Comparison of ENCODE assay signal across 1 cellular context in the genomic region with DNA sequence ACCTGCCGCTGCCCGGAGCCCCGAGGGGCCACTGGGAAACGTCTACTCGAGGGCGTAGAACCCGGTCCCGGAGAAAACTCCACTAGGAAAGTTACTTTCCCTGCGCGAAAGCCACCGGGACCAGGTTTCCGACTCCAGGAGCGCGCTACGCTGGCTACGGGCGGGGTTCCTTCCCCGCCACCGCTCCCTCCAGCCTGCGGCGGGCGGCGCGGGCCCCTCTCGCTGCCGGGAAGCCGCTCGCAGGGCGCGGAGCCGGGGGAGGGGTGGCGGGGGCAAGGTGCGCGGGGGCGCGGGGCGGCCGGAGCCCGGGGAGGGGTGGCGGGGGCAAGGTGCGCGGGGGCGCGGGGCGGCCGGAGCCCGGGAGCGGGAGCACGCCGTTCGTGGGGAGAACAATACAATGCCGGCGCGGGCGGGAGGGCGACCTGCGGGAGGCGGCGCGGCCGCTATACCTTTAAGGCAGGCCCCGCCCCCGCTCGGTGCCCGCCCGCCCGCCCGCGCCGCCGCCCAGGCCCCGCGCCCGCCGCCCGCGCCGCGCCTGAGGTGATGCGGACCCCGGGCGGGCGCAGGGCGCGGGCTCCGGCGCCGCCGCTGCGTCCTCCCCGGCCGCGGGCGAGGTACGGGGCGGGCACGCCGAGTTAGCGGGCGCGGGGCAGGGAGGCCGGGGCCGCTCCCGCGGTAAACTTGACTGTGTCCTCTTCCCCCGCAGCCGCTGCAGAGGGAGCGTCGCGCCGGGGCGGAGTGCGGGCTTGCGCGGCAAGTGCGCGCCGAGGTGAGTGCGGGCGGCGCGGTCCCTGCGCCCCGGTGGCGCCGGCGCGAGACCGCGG.
TF ChIP-seq lines count a peak whose summit lies in the region.

No MANE protein-coding gene starts in this region.

TF ChIP-seq in HepG2, 621 proteins besides CTCF, POLR2A, EP300 and RAD21 (continued from another document and continues in another):
- TF ChIP-seq NFE2L1 (CRISPR knock-in tag; IDR thresholded peaks at IDR 0.05; ENCODE audit: borderline replicate concordance) (no peak), PRPF4 (IDR thresholded peaks at IDR 0.05; ENCODE audit: low read depth, low read length, poor library complexity, severe bottlenecking) (no peak), ZNF780A (CRISPR knock-in tag; IDR thresholded peaks at IDR 0.05) (no peak), ZNF180 (CRISPR knock-in tag; IDR thresholded peaks at IDR 0.05; ENCODE audit: borderline replicate concordance, low read depth) (no peak), TMF1 (CRISPR knock-in tag; IDR thresholded peaks at IDR 0.05; ENCODE audit: low read depth) (no peak), ARID2 (CRISPR knock-in tag; IDR thresholded peaks at IDR 0.05; ENCODE audit: borderline replicate concordance) (no peak), ZKSCAN5 (CRISPR knock-in tag; IDR thresholded peaks at IDR 0.05) (no peak), U2AF2 (IDR thresholded peaks at IDR 0.05; ENCODE audit: low read depth, low read length) (no peak), ZNF629 (CRISPR knock-in tag; conservative IDR thresholded peaks at IDR 0.05) (no peak), SRSF4 (IDR thresholded peaks at IDR 0.05; ENCODE audit: low read depth, low read length, poor library complexity, severe bottlenecking) (no peak), GTF3A (CRISPR knock-in tag; conservative IDR thresholded peaks at IDR 0.05) (no peak), TP53 (CRISPR knock-in tag; conservative IDR thresholded peaks at IDR 0.05) (no peak), NR2F6 (IDR thresholded peaks at IDR 0.05) (no peak), NR2F6 (CRISPR knock-in tag; IDR thresholded peaks at IDR 0.05) (no peak), KMT2A (CRISPR knock-in tag; IDR thresholded peaks at IDR 0.05) (no peak; the same call in 1 of the 2 replicates), SSRP1 (CRISPR knock-in tag; IDR thresholded peaks at IDR 0.05) (no peak), HNRNPLL (IDR thresholded peaks at IDR 0.05; ENCODE audit: low read depth, low read length, poor library complexity, severe bottlenecking) (peak; percentile 97), HES4 (CRISPR knock-in tag; IDR thresholded peaks at IDR 0.05; ENCODE audit: borderline replicate concordance) (peak; percentile 69; the same call in 1 of the 2 replicates), ZFP37 (CRISPR knock-in tag; IDR thresholded peaks at IDR 0.05; ENCODE audit: borderline replicate concordance) (no peak), RELA (CRISPR knock-in tag; IDR thresholded peaks at IDR 0.05) (no peak), ZBTB7B (CRISPR knock-in tag; IDR thresholded peaks at IDR 0.05) (0 out of 2 replicates have a peak, but pooled peaks have one; percentile 62), SIN3B (IDR thresholded peaks at IDR 0.05; ENCODE audit: low read length) (no peak), NFE2L2 (IDR thresholded peaks at IDR 0.05; ENCODE audit: low read length) (no peak), ZNF350 (CRISPR knock-in tag; IDR thresholded peaks at IDR 0.05; ENCODE audit: borderline replicate concordance, low read depth) (no peak), ZNF326 (CRISPR knock-in tag; IDR thresholded peaks at IDR 0.05; ENCODE audit: borderline replicate concordance) (no peak), HOXA9 (CRISPR knock-in tag; IDR thresholded peaks at IDR 0.05; ENCODE audit: borderline replicate concordance) (no peak), ZNF883 (CRISPR knock-in tag; IDR thresholded peaks at IDR 0.05; ENCODE audit: not compliant biosample characterization) (no peak)
- TF ChIP-seq, protein P1, sequence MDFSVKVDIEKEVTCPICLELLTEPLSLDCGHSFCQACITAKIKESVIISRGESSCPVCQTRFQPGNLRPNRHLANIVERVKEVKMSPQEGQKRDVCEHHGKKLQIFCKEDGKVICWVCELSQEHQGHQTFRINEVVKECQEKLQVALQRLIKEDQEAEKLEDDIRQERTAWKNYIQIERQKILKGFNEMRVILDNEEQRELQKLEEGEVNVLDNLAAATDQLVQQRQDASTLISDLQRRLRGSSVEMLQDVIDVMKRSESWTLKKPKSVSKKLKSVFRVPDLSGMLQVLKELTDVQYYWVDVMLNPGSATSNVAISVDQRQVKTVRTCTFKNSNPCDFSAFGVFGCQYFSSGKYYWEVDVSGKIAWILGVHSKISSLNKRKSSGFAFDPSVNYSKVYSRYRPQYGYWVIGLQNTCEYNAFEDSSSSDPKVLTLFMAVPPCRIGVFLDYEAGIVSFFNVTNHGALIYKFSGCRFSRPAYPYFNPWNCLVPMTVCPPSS (IDR thresholded peaks at IDR 0.05): no peak
- TF ChIP-seq, protein P2, sequence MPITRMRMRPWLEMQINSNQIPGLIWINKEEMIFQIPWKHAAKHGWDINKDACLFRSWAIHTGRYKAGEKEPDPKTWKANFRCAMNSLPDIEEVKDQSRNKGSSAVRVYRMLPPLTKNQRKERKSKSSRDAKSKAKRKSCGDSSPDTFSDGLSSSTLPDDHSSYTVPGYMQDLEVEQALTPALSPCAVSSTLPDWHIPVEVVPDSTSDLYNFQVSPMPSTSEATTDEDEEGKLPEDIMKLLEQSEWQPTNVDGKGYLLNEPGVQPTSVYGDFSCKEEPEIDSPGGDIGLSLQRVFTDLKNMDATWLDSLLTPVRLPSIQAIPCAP (CRISPR knock-in tag; IDR thresholded peaks at IDR 0.05; ENCODE audit: low read depth): no peak
- TF ChIP-seq, protein P3, sequence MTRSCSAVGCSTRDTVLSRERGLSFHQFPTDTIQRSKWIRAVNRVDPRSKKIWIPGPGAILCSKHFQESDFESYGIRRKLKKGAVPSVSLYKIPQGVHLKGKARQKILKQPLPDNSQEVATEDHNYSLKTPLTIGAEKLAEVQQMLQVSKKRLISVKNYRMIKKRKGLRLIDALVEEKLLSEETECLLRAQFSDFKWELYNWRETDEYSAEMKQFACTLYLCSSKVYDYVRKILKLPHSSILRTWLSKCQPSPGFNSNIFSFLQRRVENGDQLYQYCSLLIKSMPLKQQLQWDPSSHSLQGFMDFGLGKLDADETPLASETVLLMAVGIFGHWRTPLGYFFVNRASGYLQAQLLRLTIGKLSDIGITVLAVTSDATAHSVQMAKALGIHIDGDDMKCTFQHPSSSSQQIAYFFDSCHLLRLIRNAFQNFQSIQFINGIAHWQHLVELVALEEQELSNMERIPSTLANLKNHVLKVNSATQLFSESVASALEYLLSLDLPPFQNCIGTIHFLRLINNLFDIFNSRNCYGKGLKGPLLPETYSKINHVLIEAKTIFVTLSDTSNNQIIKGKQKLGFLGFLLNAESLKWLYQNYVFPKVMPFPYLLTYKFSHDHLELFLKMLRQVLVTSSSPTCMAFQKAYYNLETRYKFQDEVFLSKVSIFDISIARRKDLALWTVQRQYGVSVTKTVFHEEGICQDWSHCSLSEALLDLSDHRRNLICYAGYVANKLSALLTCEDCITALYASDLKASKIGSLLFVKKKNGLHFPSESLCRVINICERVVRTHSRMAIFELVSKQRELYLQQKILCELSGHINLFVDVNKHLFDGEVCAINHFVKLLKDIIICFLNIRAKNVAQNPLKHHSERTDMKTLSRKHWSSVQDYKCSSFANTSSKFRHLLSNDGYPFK (CRISPR knock-in tag; IDR thresholded peaks at IDR 0.05; ENCODE audit: borderline replicate concordance): no peak
- TF ChIP-seq, protein P4, sequence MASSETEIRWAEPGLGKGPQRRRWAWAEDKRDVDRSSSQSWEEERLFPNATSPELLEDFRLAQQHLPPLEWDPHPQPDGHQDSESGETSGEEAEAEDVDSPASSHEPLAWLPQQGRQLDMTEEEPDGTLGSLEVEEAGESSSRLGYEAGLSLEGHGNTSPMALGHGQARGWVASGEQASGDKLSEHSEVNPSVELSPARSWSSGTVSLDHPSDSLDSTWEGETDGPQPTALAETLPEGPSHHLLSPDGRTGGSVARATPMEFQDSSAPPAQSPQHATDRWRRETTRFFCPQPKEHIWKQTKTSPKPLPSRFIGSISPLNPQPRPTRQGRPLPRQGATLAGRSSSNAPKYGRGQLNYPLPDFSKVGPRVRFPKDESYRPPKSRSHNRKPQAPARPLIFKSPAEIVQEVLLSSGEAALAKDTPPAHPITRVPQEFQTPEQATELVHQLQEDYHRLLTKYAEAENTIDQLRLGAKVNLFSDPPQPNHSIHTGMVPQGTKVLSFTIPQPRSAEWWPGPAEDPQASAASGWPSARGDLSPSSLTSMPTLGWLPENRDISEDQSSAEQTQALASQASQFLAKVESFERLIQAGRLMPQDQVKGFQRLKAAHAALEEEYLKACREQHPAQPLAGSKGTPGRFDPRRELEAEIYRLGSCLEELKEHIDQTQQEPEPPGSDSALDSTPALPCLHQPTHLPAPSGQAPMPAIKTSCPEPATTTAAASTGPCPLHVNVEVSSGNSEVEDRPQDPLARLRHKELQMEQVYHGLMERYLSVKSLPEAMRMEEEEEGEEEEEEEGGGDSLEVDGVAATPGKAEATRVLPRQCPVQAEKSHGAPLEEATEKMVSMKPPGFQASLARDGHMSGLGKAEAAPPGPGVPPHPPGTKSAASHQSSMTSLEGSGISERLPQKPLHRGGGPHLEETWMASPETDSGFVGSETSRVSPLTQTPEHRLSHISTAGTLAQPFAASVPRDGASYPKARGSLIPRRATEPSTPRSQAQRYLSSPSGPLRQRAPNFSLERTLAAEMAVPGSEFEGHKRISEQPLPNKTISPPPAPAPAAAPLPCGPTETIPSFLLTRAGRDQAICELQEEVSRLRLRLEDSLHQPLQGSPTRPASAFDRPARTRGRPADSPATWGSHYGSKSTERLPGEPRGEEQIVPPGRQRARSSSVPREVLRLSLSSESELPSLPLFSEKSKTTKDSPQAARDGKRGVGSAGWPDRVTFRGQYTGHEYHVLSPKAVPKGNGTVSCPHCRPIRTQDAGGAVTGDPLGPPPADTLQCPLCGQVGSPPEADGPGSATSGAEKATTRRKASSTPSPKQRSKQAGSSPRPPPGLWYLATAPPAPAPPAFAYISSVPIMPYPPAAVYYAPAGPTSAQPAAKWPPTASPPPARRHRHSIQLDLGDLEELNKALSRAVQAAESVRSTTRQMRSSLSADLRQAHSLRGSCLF (CRISPR knock-in tag; IDR thresholded peaks at IDR 0.05; ENCODE audit: borderline replicate concordance): no peak
- TF ChIP-seq, protein P5, sequence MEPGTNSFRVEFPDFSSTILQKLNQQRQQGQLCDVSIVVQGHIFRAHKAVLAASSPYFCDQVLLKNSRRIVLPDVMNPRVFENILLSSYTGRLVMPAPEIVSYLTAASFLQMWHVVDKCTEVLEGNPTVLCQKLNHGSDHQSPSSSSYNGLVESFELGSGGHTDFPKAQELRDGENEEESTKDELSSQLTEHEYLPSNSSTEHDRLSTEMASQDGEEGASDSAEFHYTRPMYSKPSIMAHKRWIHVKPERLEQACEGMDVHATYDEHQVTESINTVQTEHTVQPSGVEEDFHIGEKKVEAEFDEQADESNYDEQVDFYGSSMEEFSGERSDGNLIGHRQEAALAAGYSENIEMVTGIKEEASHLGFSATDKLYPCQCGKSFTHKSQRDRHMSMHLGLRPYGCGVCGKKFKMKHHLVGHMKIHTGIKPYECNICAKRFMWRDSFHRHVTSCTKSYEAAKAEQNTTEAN (CRISPR knock-in tag; conservative IDR thresholded peaks at IDR 0.05): no peak
- TF ChIP-seq, protein P6, sequence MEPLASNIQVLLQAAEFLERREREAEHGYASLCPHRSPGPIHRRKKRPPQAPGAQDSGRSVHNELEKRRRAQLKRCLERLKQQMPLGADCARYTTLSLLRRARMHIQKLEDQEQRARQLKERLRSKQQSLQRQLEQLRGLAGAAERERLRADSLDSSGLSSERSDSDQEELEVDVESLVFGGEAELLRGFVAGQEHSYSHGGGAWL (CRISPR knock-in tag; IDR thresholded peaks at IDR 0.05): peak; percentile 24; the same call in 1 of the 2 replicates
- TF ChIP-seq, protein P7, sequence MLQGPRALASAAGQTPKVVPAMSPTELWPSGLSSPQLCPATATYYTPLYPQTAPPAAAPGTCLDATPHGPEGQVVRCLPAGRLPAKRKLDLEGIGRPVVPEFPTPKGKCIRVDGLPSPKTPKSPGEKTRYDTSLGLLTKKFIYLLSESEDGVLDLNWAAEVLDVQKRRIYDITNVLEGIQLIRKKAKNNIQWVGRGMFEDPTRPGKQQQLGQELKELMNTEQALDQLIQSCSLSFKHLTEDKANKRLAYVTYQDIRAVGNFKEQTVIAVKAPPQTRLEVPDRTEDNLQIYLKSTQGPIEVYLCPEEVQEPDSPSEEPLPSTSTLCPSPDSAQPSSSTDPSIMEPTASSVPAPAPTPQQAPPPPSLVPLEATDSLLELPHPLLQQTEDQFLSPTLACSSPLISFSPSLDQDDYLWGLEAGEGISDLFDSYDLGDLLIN (CRISPR knock-in tag; IDR thresholded peaks at IDR 0.05; ENCODE audit: borderline replicate concordance): no peak
- TF ChIP-seq, protein P8, sequence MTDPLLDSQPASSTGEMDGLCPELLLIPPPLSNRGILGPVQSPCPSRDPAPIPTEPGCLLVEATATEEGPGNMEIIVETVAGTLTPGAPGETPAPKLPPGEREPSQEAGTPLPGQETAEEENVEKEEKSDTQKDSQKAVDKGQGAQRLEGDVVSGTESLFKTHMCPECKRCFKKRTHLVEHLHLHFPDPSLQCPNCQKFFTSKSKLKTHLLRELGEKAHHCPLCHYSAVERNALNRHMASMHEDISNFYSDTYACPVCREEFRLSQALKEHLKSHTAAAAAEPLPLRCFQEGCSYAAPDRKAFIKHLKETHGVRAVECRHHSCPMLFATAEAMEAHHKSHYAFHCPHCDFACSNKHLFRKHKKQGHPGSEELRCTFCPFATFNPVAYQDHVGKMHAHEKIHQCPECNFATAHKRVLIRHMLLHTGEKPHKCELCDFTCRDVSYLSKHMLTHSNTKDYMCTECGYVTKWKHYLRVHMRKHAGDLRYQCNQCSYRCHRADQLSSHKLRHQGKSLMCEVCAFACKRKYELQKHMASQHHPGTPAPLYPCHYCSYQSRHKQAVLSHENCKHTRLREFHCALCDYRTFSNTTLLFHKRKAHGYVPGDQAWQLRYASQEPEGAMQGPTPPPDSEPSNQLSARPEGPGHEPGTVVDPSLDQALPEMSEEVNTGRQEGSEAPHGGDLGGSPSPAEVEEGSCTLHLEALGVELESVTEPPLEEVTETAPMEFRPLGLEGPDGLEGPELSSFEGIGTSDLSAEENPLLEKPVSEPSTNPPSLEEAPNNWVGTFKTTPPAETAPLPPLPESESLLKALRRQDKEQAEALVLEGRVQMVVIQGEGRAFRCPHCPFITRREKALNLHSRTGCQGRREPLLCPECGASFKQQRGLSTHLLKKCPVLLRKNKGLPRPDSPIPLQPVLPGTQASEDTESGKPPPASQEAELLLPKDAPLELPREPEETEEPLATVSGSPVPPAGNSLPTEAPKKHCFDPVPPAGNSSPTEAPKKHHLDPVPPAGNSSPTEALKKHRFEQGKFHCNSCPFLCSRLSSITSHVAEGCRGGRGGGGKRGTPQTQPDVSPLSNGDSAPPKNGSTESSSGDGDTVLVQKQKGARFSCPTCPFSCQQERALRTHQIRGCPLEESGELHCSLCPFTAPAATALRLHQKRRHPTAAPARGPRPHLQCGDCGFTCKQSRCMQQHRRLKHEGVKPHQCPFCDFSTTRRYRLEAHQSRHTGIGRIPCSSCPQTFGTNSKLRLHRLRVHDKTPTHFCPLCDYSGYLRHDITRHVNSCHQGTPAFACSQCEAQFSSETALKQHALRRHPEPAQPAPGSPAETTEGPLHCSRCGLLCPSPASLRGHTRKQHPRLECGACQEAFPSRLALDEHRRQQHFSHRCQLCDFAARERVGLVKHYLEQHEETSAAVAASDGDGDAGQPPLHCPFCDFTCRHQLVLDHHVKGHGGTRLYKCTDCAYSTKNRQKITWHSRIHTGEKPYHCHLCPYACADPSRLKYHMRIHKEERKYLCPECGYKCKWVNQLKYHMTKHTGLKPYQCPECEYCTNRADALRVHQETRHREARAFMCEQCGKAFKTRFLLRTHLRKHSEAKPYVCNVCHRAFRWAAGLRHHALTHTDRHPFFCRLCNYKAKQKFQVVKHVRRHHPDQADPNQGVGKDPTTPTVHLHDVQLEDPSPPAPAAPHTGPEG (CRISPR knock-in tag; IDR thresholded peaks at IDR 0.05): peak; percentile 70; the same call in 1 of the 2 replicates
